ENCODE assay signal across 8 cellular contexts in genomic region chr5:126600631-126601511, GRCh38. TPM values are rescaled to one million over a fixed set of nuclear protein-coding genes. Genes with fewer than 3 reads are reported as not detected.
DNase-seq lines count a peak whose midpoint lies in the region; ATAC-seq and TF ChIP-seq lines count a peak whose summit lies in the region.

Gene PHAX (plus strand): TSS chr5:126600947. CDS start chr5:126600963, 16 bp downstream.

- DNase-seq in SIG-M5 treated with dmso at 0.1 percent for 504 hours (lab: John Stamatoyannopoulos, UW; ENCODE audit: unreplicated experiment), result peak; percentile 77
- no peak for DNase-seq in SIG-M5 (lab: John Stamatoyannopoulos, UW)
- peak; percentile 54 for DNase-seq in NCI-H2029 (lab: John Stamatoyannopoulos, UW)
- DNase-seq in mammary epithelial cell, result peak; percentile 79
- peak; percentile 82 for DNase-seq in inferior parietal cortex (ENCODE audit: extremely low spot score)
- peak; percentile 69 for DNase-seq in stimulated activated CD4-positive, alpha-beta T cell treated with anti-CD3 and anti-CD28 coated beads, Interleukin-12 subunit alpha, Interleukin-12 subunit beta, amount 100 ng/mL, for 4 hours

- H2AFZ ChIP-seq in mammary epithelial cell (ENCODE audit: low read depth, low read length), result peak within 1 kb of the TSS; percentile 99

- peaks cover 33% of the 10 kb centered on the region for H3K4me1 ChIP-seq in mammary epithelial cell (ENCODE audit: insufficient read depth, low read length)

- TF ChIP-seq CTCF in VCaP (conservative IDR thresholded peaks at IDR 0.05) (peak; percentile 93), mammary epithelial cell (conservative IDR thresholded peaks at IDR 0.05 in 1 of 2, IDR thresholded peaks at IDR 0.05 in 1 of 2; ENCODE audit: extremely low read depth in 1 of 2, insufficient read depth in 1 of 2, low read depth in 1 of 2, low read length in 2 of 2) (peak; percentile 54 to 70)

- H3K4me3 ChIP-seq in mammary epithelial cell (replicated peaks in 1 of 3; ENCODE audit: insufficient read depth in 1 of 3, low read depth in 2 of 3, low read length in 3 of 3), result peak within 1 kb of the TSS; percentile 96 to 98 (median 97)

- in situ Hi-C loops in mammary epithelial cell (cut with MboI; ENCODE audit: low sequenced_read_pairs in 2 of 2), result no loop called here

- intact Hi-C loops in mammary epithelial cell (cut with micrococcal nuclease), result loop anchor here (1.0 to 5.0 kb wide), 4 partner anchors 39 to 1859 kb away; no protein-coding TSS in a partner anchor

- dilution Hi-C loops in mammary epithelial cell (cut with HindIII; ENCODE audit: low sequenced_read_pairs), result no loop called here

- ATAC-seq in HG02938 (IDR thresholded peaks at IDR 0.05; ENCODE audit: unreplicated experiment), result peak; percentile 95

- H3K4me2 ChIP-seq in mammary epithelial cell (ENCODE audit: insufficient read depth, low read depth, low read length), result peak within 1 kb of the TSS; percentile 78

- BruUV-seq in mammary epithelial cell (replicated peaks; lab: Mats Ljungman, UMichigan), result no TSS peak

- H3K36me3 ChIP-seq in mammary epithelial cell (ENCODE audit: insufficient read depth, low read length), result peaks cover 3% of the 10 kb centered on the region

- peak within 1 kb of the TSS; percentile 92 for H3K9ac ChIP-seq in mammary epithelial cell (ENCODE audit: insufficient read depth, low read length)

- CTCF ChIA-PET in mammary epithelial cell (lab: Charles Lee; ENCODE audit: low non-redundant PET), result interaction anchor here (0.5 to 0.8 kb wide), 4 partner anchors 8 to 490 kb away, joined by 3 to 4 read pairs (median 4); no protein-coding TSS in a partner anchor

- H3K27ac ChIP-seq in VCaP, result peak within 1 kb of the TSS; percentile 90
- peak within 1 kb of the TSS; percentile 86 for H3K27ac ChIP-seq in mammary epithelial cell (ENCODE audit: insufficient read depth, low read depth, low read length)

- WGBS in mammary epithelial cell (ENCODE audit: low coverage, missing lambda C conversion rate), result 5% methylated on average over 21 of the region's 79 CpGs

- no peaks in the 10 kb centered on the region for H3K9me3 ChIP-seq in mammary epithelial cell (replicated peaks; ENCODE audit: insufficient read depth, low read length)

- H3K27me3 ChIP-seq in mammary epithelial cell (ENCODE audit: insufficient read depth, low read length), result no peaks in the 10 kb centered on the region

- peaks cover 49% of the 10 kb centered on the region for H3K79me2 ChIP-seq in mammary epithelial cell (ENCODE audit: insufficient read depth, low read length)

- no peaks in the 10 kb centered on the region for H4K20me1 ChIP-seq in mammary epithelial cell (ENCODE audit: insufficient read depth, low read length)

RNA-seq across cellular contexts. Expression of gene PHAX, which starts in this region (rescaled TPM):
- total RNA-seq in mammary epithelial cell, result 10 to 100 TPM; 49.0 to 52.4 TPM
- polyA plus RNA-seq in mammary epithelial cell, result 56.3 TPM
- polyA minus RNA-seq in mammary epithelial cell, result 8.8 TPM
